In the genomic region with DNA sequence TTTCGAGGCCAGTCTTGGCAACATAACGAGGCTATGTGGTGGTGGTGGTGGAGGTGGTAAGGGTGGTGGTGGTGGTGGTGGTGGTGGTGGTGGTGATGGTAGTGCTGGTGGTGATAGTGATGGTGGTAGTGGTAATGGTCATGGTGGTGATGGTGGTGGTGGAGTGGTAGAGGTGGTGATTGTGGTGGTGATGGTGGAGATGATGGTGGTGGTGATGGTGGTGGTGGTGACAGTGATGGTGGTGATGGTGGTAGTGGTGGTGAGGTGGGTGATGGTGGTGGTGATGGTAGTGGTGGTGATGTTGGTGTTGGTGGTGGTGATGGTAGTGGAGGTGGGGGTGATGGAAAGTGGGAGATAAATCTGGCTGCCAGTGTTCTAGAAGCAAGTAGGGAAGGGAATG, we compare ENCODE assay signal across 2 cellular contexts.
TF ChIP-seq lines count a peak whose summit lies in the region.

No MANE protein-coding gene starts in this region.

TF ChIP-seq in HEK293, 187 proteins besides CTCF, POLR2A, EP300 and RAD21:
- TF ChIP-seq ZBTB20 (tag by site-specific recombination; IDR thresholded peaks at IDR 0.05) (no peak), SCRT1 (tag by site-specific recombination; IDR thresholded peaks at IDR 0.05; ENCODE audit: borderline replicate concordance) (no peak), ZNF707 (tag by site-specific recombination; IDR thresholded peaks at IDR 0.05) (peak; percentile 60; the same call in 1 of the 2 replicates), ZNF776 (tag by site-specific recombination; IDR thresholded peaks at IDR 0.05; ENCODE audit: borderline replicate concordance) (0 out of 2 replicates have a peak, but pooled peaks have one; percentile 61), ZNF146 (tag by site-specific recombination; IDR thresholded peaks at IDR 0.05) (no peak), ZNF157 (tag by site-specific recombination; IDR thresholded peaks at IDR 0.05) (peak; percentile 38; the same call in 1 of the 2 replicates), ZNF76 (tag by site-specific recombination; IDR thresholded peaks at IDR 0.05; ENCODE audit: borderline replicate concordance, low read depth) (no peak), REPIN1 (tag by site-specific recombination; IDR thresholded peaks at IDR 0.05; ENCODE audit: low read depth) (no peak), SALL2 (tag by site-specific recombination; IDR thresholded peaks at IDR 0.05; ENCODE audit: borderline replicate concordance) (peak; percentile 44; the same call in 1 of the 2 replicates), ZNF621 (tag by site-specific recombination; IDR thresholded peaks at IDR 0.05) (peak; percentile 36; the same call in 1 of the 2 replicates), ZNF544 (tag by site-specific recombination; IDR thresholded peaks at IDR 0.05) (0 out of 2 replicates have a peak, but pooled peaks have one; percentile 12), ZNF830 (tag by site-specific recombination; IDR thresholded peaks at IDR 0.05; ENCODE audit: low read depth) (no peak), ZIC2 (tag by site-specific recombination; IDR thresholded peaks at IDR 0.05) (no peak), ZNF791 (tag by site-specific recombination; IDR thresholded peaks at IDR 0.05) (peak; percentile 63; the same call in 1 of the 2 replicates), ZNF239 (tag by site-specific recombination; IDR thresholded peaks at IDR 0.05) (0 out of 2 replicates have a peak, but pooled peaks have one; percentile 61), ZNF416 (tag by site-specific recombination; IDR thresholded peaks at IDR 0.05) (no peak), ZNF311 (tag by site-specific recombination; IDR thresholded peaks at IDR 0.05; ENCODE audit: borderline replicate concordance) (peak; percentile 84; the same call in 1 of the 2 replicates)
- TF ChIP-seq, protein P1, sequence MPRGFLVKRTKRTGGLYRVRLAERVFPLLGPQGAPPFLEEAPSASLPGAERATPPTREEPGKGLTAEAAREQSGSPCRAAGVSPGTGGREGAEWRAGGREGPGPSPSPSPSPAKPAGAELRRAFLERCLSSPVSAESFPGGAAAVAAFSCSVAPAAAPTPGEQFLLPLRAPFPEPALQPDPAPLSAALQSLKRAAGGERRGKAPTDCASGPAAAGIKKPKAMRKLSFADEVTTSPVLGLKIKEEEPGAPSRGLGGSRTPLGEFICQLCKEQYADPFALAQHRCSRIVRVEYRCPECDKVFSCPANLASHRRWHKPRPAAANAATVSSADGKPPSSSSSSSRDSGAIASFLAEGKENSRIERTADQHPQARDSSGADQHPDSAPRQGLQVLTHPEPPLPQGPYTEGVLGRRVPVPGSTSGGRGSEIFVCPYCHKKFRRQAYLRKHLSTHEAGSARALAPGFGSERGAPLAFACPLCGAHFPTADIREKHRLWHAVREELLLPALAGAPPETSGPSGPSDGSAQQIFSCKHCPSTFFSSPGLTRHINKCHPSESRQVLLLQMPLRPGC (tag by site-specific recombination; IDR thresholded peaks at IDR 0.05), result peak; percentile 15; the same call in 1 of the 2 replicates
- TF ChIP-seq, protein P2, sequence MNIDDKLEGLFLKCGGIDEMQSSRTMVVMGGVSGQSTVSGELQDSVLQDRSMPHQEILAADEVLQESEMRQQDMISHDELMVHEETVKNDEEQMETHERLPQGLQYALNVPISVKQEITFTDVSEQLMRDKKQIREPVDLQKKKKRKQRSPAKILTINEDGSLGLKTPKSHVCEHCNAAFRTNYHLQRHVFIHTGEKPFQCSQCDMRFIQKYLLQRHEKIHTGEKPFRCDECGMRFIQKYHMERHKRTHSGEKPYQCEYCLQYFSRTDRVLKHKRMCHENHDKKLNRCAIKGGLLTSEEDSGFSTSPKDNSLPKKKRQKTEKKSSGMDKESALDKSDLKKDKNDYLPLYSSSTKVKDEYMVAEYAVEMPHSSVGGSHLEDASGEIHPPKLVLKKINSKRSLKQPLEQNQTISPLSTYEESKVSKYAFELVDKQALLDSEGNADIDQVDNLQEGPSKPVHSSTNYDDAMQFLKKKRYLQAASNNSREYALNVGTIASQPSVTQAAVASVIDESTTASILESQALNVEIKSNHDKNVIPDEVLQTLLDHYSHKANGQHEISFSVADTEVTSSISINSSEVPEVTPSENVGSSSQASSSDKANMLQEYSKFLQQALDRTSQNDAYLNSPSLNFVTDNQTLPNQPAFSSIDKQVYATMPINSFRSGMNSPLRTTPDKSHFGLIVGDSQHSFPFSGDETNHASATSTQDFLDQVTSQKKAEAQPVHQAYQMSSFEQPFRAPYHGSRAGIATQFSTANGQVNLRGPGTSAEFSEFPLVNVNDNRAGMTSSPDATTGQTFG (tag by site-specific recombination; IDR thresholded peaks at IDR 0.05; ENCODE audit: borderline replicate concordance), result peak; percentile 93; the same call in 1 of the 2 replicates
- TF ChIP-seq, protein P3, sequence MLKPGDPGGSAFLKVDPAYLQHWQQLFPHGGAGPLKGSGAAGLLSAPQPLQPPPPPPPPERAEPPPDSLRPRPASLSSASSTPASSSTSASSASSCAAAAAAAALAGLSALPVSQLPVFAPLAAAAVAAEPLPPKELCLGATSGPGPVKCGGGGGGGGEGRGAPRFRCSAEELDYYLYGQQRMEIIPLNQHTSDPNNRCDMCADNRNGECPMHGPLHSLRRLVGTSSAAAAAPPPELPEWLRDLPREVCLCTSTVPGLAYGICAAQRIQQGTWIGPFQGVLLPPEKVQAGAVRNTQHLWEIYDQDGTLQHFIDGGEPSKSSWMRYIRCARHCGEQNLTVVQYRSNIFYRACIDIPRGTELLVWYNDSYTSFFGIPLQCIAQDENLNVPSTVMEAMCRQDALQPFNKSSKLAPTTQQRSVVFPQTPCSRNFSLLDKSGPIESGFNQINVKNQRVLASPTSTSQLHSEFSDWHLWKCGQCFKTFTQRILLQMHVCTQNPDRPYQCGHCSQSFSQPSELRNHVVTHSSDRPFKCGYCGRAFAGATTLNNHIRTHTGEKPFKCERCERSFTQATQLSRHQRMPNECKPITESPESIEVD (tag by site-specific recombination; IDR thresholded peaks at IDR 0.05), result no peak
- TF ChIP-seq, protein P4, sequence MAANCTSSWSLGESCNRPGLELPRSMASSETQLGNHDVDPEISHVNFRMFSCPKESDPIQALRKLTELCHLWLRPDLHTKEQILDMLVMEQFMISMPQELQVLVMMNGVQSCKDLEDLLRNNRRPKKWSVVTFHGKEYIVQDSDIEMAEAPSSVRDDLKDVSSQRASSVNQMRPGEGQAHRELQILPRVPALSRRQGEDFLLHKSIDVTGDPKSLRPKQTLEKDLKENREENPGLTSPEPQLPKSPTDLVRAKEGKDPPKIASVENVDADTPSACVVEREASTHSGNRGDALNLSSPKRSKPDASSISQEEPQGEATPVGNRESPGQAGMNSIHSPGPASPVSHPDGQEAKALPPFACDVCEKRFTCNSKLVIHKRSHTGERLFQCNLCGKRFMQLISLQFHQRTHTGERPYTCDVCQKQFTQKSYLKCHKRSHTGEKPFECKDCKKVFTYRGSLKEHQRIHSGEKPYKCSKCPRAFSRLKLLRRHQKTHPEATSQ (tag by site-specific recombination; IDR thresholded peaks at IDR 0.05), result peak; percentile 18; the same call in 1 of the 2 replicates

TF ChIP-seq in K562, 482 proteins besides CTCF, POLR2A, EP300 and RAD21:
- TF ChIP-seq LARP7 (IDR thresholded peaks at IDR 0.05), result peak; percentile 20; the same call in 1 of the 2 replicates
- TF ChIP-seq, protein P5, sequence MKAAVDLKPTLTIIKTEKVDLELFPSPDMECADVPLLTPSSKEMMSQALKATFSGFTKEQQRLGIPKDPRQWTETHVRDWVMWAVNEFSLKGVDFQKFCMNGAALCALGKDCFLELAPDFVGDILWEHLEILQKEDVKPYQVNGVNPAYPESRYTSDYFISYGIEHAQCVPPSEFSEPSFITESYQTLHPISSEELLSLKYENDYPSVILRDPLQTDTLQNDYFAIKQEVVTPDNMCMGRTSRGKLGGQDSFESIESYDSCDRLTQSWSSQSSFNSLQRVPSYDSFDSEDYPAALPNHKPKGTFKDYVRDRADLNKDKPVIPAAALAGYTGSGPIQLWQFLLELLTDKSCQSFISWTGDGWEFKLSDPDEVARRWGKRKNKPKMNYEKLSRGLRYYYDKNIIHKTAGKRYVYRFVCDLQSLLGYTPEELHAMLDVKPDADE (conservative IDR thresholded peaks at IDR 0.05; ENCODE audit: control insufficient read depth, low read depth, low read length), result no peak
- TF ChIP-seq, protein P6, sequence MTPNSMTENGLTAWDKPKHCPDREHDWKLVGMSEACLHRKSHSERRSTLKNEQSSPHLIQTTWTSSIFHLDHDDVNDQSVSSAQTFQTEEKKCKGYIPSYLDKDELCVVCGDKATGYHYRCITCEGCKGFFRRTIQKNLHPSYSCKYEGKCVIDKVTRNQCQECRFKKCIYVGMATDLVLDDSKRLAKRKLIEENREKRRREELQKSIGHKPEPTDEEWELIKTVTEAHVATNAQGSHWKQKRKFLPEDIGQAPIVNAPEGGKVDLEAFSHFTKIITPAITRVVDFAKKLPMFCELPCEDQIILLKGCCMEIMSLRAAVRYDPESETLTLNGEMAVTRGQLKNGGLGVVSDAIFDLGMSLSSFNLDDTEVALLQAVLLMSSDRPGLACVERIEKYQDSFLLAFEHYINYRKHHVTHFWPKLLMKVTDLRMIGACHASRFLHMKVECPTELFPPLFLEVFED (CRISPR knock-in tag; conservative IDR thresholded peaks at IDR 0.05), result peak; percentile 77; the same call in 1 of the 2 replicates
- TF ChIP-seq ELF4 (CRISPR knock-in tag; IDR thresholded peaks at IDR 0.05), result peak; percentile 65
- TF ChIP-seq, protein P7, sequence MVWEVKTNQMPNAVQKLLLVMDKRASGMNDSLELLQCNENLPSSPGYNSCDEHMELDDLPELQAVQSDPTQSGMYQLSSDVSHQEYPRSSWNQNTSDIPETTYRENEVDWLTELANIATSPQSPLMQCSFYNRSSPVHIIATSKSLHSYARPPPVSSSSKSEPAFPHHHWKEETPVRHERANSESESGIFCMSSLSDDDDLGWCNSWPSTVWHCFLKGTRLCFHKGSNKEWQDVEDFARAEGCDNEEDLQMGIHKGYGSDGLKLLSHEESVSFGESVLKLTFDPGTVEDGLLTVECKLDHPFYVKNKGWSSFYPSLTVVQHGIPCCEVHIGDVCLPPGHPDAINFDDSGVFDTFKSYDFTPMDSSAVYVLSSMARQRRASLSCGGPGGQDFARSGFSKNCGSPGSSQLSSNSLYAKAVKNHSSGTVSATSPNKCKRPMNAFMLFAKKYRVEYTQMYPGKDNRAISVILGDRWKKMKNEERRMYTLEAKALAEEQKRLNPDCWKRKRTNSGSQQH (CRISPR knock-in tag; IDR thresholded peaks at IDR 0.05), result 0 out of 2 replicates have a peak, but pooled peaks have one; percentile 18
- no peak for TF ChIP-seq HIVEP1 (CRISPR knock-in tag; IDR thresholded peaks at IDR 0.05)
- TF ChIP-seq OTX1 (CRISPR knock-in tag; IDR thresholded peaks at IDR 0.05), result peak; percentile 53; the same call in 1 of the 2 replicates
- TF ChIP-seq, protein P8, sequence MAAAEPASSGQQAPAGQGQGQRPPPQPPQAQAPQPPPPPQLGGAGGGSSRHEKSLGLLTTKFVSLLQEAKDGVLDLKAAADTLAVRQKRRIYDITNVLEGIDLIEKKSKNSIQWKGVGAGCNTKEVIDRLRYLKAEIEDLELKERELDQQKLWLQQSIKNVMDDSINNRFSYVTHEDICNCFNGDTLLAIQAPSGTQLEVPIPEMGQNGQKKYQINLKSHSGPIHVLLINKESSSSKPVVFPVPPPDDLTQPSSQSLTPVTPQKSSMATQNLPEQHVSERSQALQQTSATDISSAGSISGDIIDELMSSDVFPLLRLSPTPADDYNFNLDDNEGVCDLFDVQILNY (CRISPR knock-in tag; IDR thresholded peaks at IDR 0.05), result no peak
- no peak for TF ChIP-seq KAT7 (CRISPR knock-in tag; IDR thresholded peaks at IDR 0.05; ENCODE audit: borderline replicate concordance)
- TF ChIP-seq SUPT5H (IDR thresholded peaks at IDR 0.05), result no peak
- TF ChIP-seq ZKSCAN8 (CRISPR knock-in tag; IDR thresholded peaks at IDR 0.05), result no peak
- TF ChIP-seq RHOXF2B (CRISPR knock-in tag; conservative IDR thresholded peaks at IDR 0.05), result no peak
- TF ChIP-seq, protein P9, sequence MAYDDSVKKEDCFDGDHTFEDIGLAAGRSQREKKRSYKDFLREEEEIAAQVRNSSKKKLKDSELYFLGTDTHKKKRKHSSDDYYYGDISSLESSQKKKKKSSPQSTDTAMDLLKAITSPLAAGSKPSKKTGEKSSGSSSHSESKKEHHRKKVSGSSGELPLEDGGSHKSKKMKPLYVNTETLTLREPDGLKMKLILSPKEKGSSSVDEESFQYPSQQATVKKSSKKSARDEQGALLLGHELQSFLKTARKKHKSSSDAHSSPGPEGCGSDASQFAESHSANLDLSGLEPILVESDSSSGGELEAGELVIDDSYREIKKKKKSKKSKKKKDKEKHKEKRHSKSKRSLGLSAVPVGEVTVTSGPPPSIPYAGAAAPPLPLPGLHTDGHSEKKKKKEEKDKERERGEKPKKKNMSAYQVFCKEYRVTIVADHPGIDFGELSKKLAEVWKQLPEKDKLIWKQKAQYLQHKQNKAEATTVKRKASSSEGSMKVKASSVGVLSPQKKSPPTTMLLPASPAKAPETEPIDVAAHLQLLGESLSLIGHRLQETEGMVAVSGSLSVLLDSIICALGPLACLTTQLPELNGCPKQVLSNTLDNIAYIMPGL (CRISPR knock-in tag; IDR thresholded peaks at IDR 0.05), result no peak
- 0 out of 2 replicates have a peak, but pooled peaks have one; percentile 34 for TF ChIP-seq EHMT2 (IDR thresholded peaks at IDR 0.05)
- no peak for TF ChIP-seq RBM25 (IDR thresholded peaks at IDR 0.05; ENCODE audit: low read depth, low read length, severe bottlenecking)
- peak; percentile 76 for TF ChIP-seq CREBBP (IDR thresholded peaks at IDR 0.05; ENCODE audit: low read depth, low read length)
